Comparison of ENCODE assay signal across 29 cellular contexts in genomic region chr4:178215309-178215708, GRCh38.
"Had no signal": no experiment of that assay in that cellular context is flagged by ENCODE, and none has a peak within 500 bp of the region (broad histone marks: within the 10 kb centered on the region; RNA-seq: fewer than 3 reads in every experiment).

No MANE protein-coding gene starts in this region.

- H3K27me3 ChIP-seq: ascending aorta, colonic mucosa had no signal

- H3K4me1 ChIP-seq: ascending aorta, colonic mucosa had no signal

- H3K4me3 ChIP-seq: ascending aorta, colonic mucosa had no signal

- ATAC-seq: activated CD8-positive, alpha-beta T cell treated with anti-CD3 and anti-CD28 coated beads for 36 hours; activated naive CD8-positive, alpha-beta T cell treated with anti-CD3 and anti-CD28 coated beads, Interleukin-2, amount 50 U/mL, for 24 hours; activated T-cell treated with anti-CD3 and anti-CD28 coated beads, Interleukin-2, amount 50 U/mL, for 4 hours; activated T-cell treated with anti-CD3 and anti-CD28 coated beads, Interleukin-2, amount 50 U/mL, for 72 hours; activated T-helper 17 cell treated with anti-CD3 and anti-CD28 coated beads, Interleukin-2, amount 50 U/mL, for 72 hours had no signal

- H3K36me3 ChIP-seq: ascending aorta, colonic mucosa had no signal

- H3K27ac ChIP-seq: ascending aorta, colonic mucosa, VCaP had no signal

- DNase-seq: activated B cell treated with CpG ODN at 0.5 μM for 24 hours; activated CD4-positive, alpha-beta memory T cell treated with anti-CD3 and anti-CD28 coated beads for 36 hours; activated CD4-positive, alpha-beta T cell treated with anti-CD3 and anti-CD28 coated beads for 4 hours; activated CD4-positive, alpha-beta T cell treated with anti-CD3 and anti-CD28 coated beads, Interleukin-2, amount 10 ng/mL, durations not matched to agents 24 days and 14 days; activated CD4-positive, alpha-beta T cell treated with anti-CD3 and anti-CD28 coated beads, Interleukin-2, amount 50 U/mL, for 1 hour; activated CD4-positive, alpha-beta T cell treated with anti-CD3 and anti-CD28 coated beads, Interleukin-2, amount 50 U/mL, for 4 hours; activated CD4-positive, CD25-positive, alpha-beta regulatory T cell treated with anti-CD3 and anti-CD28 coated beads, Interleukin-2, amount 50 U/mL, for 72 hours; activated CD8-positive, alpha-beta memory T cell treated with anti-CD3 and anti-CD28 coated beads, Interleukin-2, amount 50 U/mL, for 4 hours; activated CD8-positive, alpha-beta T cell treated with anti-CD3 and anti-CD28 coated beads for 36 hours; activated effector memory CD4-positive, alpha-beta T cell treated with anti-CD3 and anti-CD28 coated beads, Interleukin-2, amount 50 U/mL, for 16 hours; activated gamma-delta T cell treated with Interleukin-2 at 50 U/mL for 16 hours; activated naive CD4-positive, alpha-beta T cell treated with anti-CD3 and anti-CD28 coated beads, Interleukin-2, amount 10 ng/mL, durations not matched to agents 7 days and 5 days; activated naive CD4-positive, alpha-beta T cell treated with Interleukin-2 at 50 U/mL for 16 hours; activated naive CD8-positive, alpha-beta T cell treated with anti-CD3 and anti-CD28 coated beads, Interleukin-2, amount 10 ng/mL, durations not matched to agents 7 days and 5 days; activated naive CD8-positive, alpha-beta T cell treated with anti-CD3 and anti-CD28 coated beads, Interleukin-2, amount 50 U/mL, for 24 hours; activated T-cell treated with anti-CD3 and anti-CD28 coated beads for 4 hours; activated T-cell treated with anti-CD3 and anti-CD28 coated beads, Interleukin-2, amount 50 U/mL, for 1 hour; activated T-cell treated with anti-CD3 and anti-CD28 coated beads, Interleukin-2, amount 50 U/mL, for 4 hours; activated T-cell treated with anti-CD3 and anti-CD28 coated beads, Interleukin-2, amount 50 U/mL, for 72 hours; amygdala; anterior cingulate cortex; central memory CD4-positive, alpha-beta T cell; colonic mucosa; T-helper 2 cell; T-helper 9 cell had no signal

- FAIRE-seq: TTC549 had no signal

- H3K9me3 ChIP-seq: ascending aorta, colonic mucosa had no signal
